Comparison of ENCODE assay signal across 18 cellular contexts in the genomic region with DNA sequence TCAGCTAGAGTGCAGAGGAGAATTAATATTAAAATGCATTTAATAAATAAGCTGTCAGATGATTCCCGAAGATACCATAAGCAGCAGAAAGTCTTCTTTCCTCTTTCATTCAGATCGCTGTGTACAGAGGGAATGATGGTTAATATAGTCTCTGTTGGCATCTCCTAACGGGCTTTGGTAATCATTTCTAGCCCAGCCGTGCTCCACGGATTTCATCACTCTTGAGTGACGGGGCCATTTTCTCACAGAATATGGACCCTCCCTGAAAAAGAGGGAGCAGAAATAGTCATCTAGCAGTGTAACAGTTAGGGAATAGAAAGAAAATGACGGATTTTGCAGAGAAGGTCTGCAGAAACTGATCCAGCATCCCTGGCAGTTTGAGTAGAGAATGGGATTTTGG.
A peak's percentile ranks its signal among the peaks of the same experiment; 100 is the strongest.
DNase-seq lines count a peak whose midpoint lies in the region; ATAC-seq and TF ChIP-seq lines count a peak whose summit lies in the region.
"Had no signal": no experiment of that assay in that cellular context is flagged by ENCODE, and none has a peak within 500 bp of the region (broad histone marks: within the 10 kb centered on the region; RNA-seq: fewer than 3 reads in every experiment).

No MANE protein-coding gene starts in this region.

- in situ Hi-C loops in ACHN (cut with HindIII; ENCODE audit: low pct_ligation_motif_present, low pct_unique_long_range_greater_than_20kb, low sequenced_read_pairs) = no loop called here

- H3K79me2 ChIP-seq in Karpas-422 (ENCODE audit: low read length) = no peaks in the 10 kb centered on the region

- H3K9ac ChIP-seq in Karpas-422 (ENCODE audit: low read length) = 0 out of 2 replicates have a peak overlapping the region, but pooled peaks have one; percentile 25
- H3K9ac ChIP-seq: BLaER1 treated with 17β-estradiol and CSF1 and Interleukin-3, amounts not matched to agents 10 nM and 100 nM had no signal

- DNase-seq in ACHN (peak; percentile 6), Karpas-422 (no peak), retina (peak; percentile 38), NCI-H1436 treated with DMSO at 0.1 percent for 48 hours (lab: John Stamatoyannopoulos, UW) (no peak), iPS-NIHi11 (ENCODE audit: low spot score) (no peak)
- DNase-seq: 8988T; AML-193; Caco-2; Calu3; CD4-positive, alpha-beta T cell; CD8-positive, alpha-beta T cell; DMS79 treated with DMSO at 0.1 percent for 48 hours; GF-D8 had no signal

- peaks cover 74% of the 10 kb centered on the region for H3K4me1 ChIP-seq in Karpas-422 (ENCODE audit: low read length)
- H3K4me1 ChIP-seq: BLaER1 treated with 17β-estradiol and CSF1 and Interleukin-3, amounts not matched to agents 10 nM and 100 nM; Caco-2 had no signal

- peak overlapping the region; percentile 61 for H2AFZ ChIP-seq in Karpas-422 (ENCODE audit: low read length)

- H3K4me1 Mint-ChIP-seq in nephron = no peaks in the 10 kb centered on the region

- H3K4me3 Mint-ChIP-seq in nephron = no peak overlapping the region
- H3K4me3 Mint-ChIP-seq: B cell; CD4-positive, alpha-beta T cell; CD8-positive, alpha-beta T cell had no signal

- H3K36me3 ChIP-seq in Karpas-422 (ENCODE audit: insufficient read depth, low read length) = no peaks in the 10 kb centered on the region

- H3K9me3 Mint-ChIP-seq in nephron = peaks cover 9% of the 10 kb centered on the region
- H3K9me3 Mint-ChIP-seq: CD8-positive, alpha-beta T cell had no signal

- no peaks in the 10 kb centered on the region for H4K20me1 ChIP-seq in Karpas-422 (ENCODE audit: insufficient read depth, low read depth, low read length)

- TF ChIP-seq CTCF in nephron (IDR thresholded peaks at IDR 0.05; ENCODE audit: unreplicated experiment in 3 of 3) = no peak

- peak overlapping the region; percentile 34 for H3K4me2 ChIP-seq in Karpas-422 (ENCODE audit: low read depth, low read length, poor library complexity, severe bottlenecking)
- H3K4me2 ChIP-seq: BLaER1 treated with 17β-estradiol and CSF1 and Interleukin-3, amounts not matched to agents 10 nM and 100 nM had no signal

- H3K27me3 Mint-ChIP-seq in nephron (ENCODE audit: low read depth) = no peaks in the 10 kb centered on the region
- H3K27me3 Mint-ChIP-seq: B cell; CD4-positive, alpha-beta T cell had no signal

- H3K9me3 ChIP-seq in Karpas-422 (ENCODE audit: low read length) = no peaks in the 10 kb centered on the region
- H3K9me3 ChIP-seq: Caco-2 had no signal

- peaks cover 10% of the 10 kb centered on the region for H3K36me3 Mint-ChIP-seq in nephron (ENCODE audit: low read depth)
- H3K36me3 Mint-ChIP-seq: CD8-positive, alpha-beta T cell had no signal

- H3K27ac ChIP-seq in Karpas-422 (ENCODE audit: low read length) = peak overlapping the region; percentile 88
- H3K27ac ChIP-seq: BLaER1 treated with 17β-estradiol and CSF1 and Interleukin-3, amounts not matched to agents 10 nM and 100 nM; C4-2B had no signal

- no peaks in the 10 kb centered on the region for H3K9me2 ChIP-seq in Karpas-422 (replicated peaks; ENCODE audit: insufficient read depth, low read length)

- no peak overlapping the region for H3K4me3 ChIP-seq in Karpas-422 (ENCODE audit: low read length)
- H3K4me3 ChIP-seq: BLaER1 treated with 17β-estradiol and CSF1 and Interleukin-3, amounts not matched to agents 10 nM and 100 nM had no signal

- H3K27ac Mint-ChIP-seq in nephron = peak overlapping the region; percentile 3 to 39 (median 5)
- H3K27ac Mint-ChIP-seq: B cell; CD4-positive, alpha-beta T cell; CD8-positive, alpha-beta T cell had no signal

- no peaks in the 10 kb centered on the region for H3K27me3 ChIP-seq in Karpas-422 (ENCODE audit: low read length)
- H3K27me3 ChIP-seq: BLaER1 treated with 17β-estradiol and CSF1 and Interleukin-3, amounts not matched to agents 10 nM and 100 nM had no signal

- no peak for ATAC-seq in GM19463 (IDR thresholded peaks at IDR 0.05; ENCODE audit: unreplicated experiment)
- ATAC-seq: CD8-positive, alpha-beta T cell had no signal

Comparison
In these comparisons a context has a peak if more than half of its experiments do, and no peak if none do; other contexts are left out.
1. DNase-seq: peak in ACHN (single experiment) and retina (single experiment); none in Karpas-422 (single experiment), NCI-H1436 treated with DMSO at 0.1 percent for 48 hours (single experiment) and iPS-NIHi11 (single experiment).